Comparison of ENCODE assay signal across 33 cellular contexts in genomic region chr17:11645426-11645825, GRCh38. TPM values are rescaled to one million over a fixed set of nuclear protein-coding genes. Genes with fewer than 3 reads are reported as not detected.
"Had no signal": no experiment of that assay in that cellular context is flagged by ENCODE, and none has a peak within 500 bp of the region (broad histone marks: within the 10 kb centered on the region; RNA-seq: fewer than 3 reads in every experiment).

No MANE protein-coding gene starts in this region.

- H3K27me3 ChIP-seq: adrenal gland, SJCRH30 had no signal

- H3K9ac ChIP-seq: SK-N-SH had no signal

- DNase-seq: activated CD4-positive, alpha-beta memory T cell treated with anti-CD3 and anti-CD28 coated beads for 36 hours; activated CD4-positive, alpha-beta T cell treated with anti-CD3 and anti-CD28 coated beads for 36 hours; activated CD4-positive, alpha-beta T cell treated with anti-CD3 and anti-CD28 coated beads, Interleukin-2, amount 50 U/mL, for 1 hour; activated CD8-positive, alpha-beta memory T cell treated with anti-CD3 and anti-CD28 coated beads, Interleukin-2, amount 50 U/mL, for 4 hours; activated gamma-delta T cell treated with Interleukin-2 at 50 U/mL for 16 hours; activated naive CD4-positive, alpha-beta T cell treated with anti-CD3 and anti-CD28 coated beads for 36 hours; activated T-cell treated with anti-CD3 and anti-CD28 coated beads for 4 hours; activated T-cell treated with anti-CD3 and anti-CD28 coated beads, Interleukin-2, amount 50 U/mL, for 4 hours; adrenal gland; anterior cingulate cortex; caudate nucleus; cerebellar nuclear complex; Karpas-422; KBM-7; MV-4-11; NCI-H1092 treated with DMSO at 0.1 percent for 48 hours; NCI-H1417; NCI-H146; NCI-H187; NCI-H2029 treated with DMSO at 0.1 percent for 48 hours; NCI-H2107; NCI-H2171; NCI-H446; NCI-H510A treated with DMSO at 0.1 percent for 48 hours; NCI-H526 treated with DMSO at 0.1 percent for 48 hours; NCI-H774; SHP77; SJCRH30; SK-N-SH had no signal

- H3K4me2 ChIP-seq: SK-N-SH had no signal

- H3K9me3 ChIP-seq: adrenal gland, SJCRH30, SK-N-SH had no signal

- H3K36me3 ChIP-seq: adrenal gland, SJCRH30 had no signal

- H3K27ac ChIP-seq: adrenal gland, SJCRH30 had no signal

- H3K4me1 ChIP-seq: adrenal gland, SJCRH30 had no signal

- H3K4me3 ChIP-seq: adrenal gland, SJCRH30 had no signal

- ATAC-seq: activated CD4-positive, alpha-beta T cell treated with anti-CD3 and anti-CD28 coated beads for 36 hours; activated CD4-positive, CD25-positive, alpha-beta regulatory T cell treated with anti-CD3 and anti-CD28 coated beads, Interleukin-2, amount 50 U/mL, for 24 hours; activated naive CD4-positive, alpha-beta T cell treated with anti-CD3 and anti-CD28 coated beads, Interleukin-2, amount 50 U/mL, for 72 hours; activated T-cell treated with anti-CD3 and anti-CD28 coated beads, Interleukin-2, amount 50 U/mL, for 4 hours; Panc1 had no signal

RNA-seq across cellular contexts. Expression of gene DNAH9, which starts 47.2 kb away (rescaled TPM):
- total RNA-seq: activated CD4-positive, alpha-beta memory T cell treated with anti-CD3 and anti-CD28 coated beads for 36 hours; activated CD4-positive, alpha-beta T cell treated with anti-CD3 and anti-CD28 coated beads for 36 hours; activated naive CD4-positive, alpha-beta T cell treated with anti-CD3 and anti-CD28 coated beads for 36 hours; activated naive CD4-positive, alpha-beta T cell treated with anti-CD3 and anti-CD28 coated beads, Interleukin-2, amount 50 U/mL, for 72 hours; activated T-cell treated with anti-CD3 and anti-CD28 coated beads, Interleukin-2, amount 50 U/mL, for 4 hours; activated T-helper 1 cell treated with anti-CD3 and anti-CD28 coated beads, Interleukin-12 subunit alpha, Interleukin-12 subunit beta, Interleukin-2, Interleukin-4 antibody, amounts not matched to agents 30 ng/mL and 10 ng/mL and 1 ng/mL, durations not matched to agents 14 hours and 24 hours and 36 hours had no signal
- polyA plus RNA-seq: SK-N-SH had no signal
